8 cellular contexts compared by ENCODE assay signal in the genomic region with DNA sequence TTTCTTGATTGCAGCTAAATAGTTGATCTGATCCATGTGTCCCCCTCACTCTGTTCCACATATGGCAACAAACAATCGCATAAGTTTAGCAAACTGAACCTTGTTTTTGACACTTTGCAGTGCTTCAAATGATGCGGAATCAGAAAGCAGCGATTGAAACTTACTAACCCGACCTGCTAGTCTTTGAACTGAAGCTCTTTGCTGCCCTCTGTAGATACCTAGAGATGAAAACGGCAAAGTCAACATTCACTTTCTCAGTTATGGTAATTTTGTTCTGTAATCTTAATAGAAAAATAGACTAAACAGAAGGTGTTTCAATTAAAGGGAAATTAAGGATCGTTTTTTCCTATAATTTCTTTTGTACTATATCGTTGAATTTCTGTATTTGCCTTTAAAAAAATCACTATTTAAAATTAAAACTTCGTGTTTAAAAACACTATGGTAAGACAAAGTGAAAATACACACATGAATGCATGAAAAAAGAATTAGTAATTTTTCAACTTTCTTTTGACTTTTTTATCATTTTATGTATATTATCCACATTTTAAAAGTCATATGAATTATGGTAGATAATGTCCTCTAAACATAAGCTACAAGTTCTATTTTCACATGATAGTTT.
DNase-seq lines count a peak whose midpoint lies in the region; ATAC-seq, FAIRE-seq and TF ChIP-seq lines count a peak whose summit lies in the region.

No MANE protein-coding gene starts in this region.

- H4K20me1 ChIP-seq in astrocyte (ENCODE audit: insufficient read depth, low read length), result no peaks in the 10 kb centered on the region

- POLR2A ChIA-PET in HEK293T (lab: Yijun Ruan, JAX), result no interaction called here

- H3K4me3 Mint-ChIP-seq in astrocyte (ENCODE audit: unreplicated experiment), result no peak overlapping the region

- H3K4me3 ChIP-seq in astrocyte (ENCODE audit: insufficient read depth, low read depth, low read length), result no peak overlapping the region

- H3K4me2 ChIP-seq in astrocyte (ENCODE audit: low read length), result peak overlapping the region; percentile 42

- peak; percentile 62 for TF ChIP-seq CTCF in astrocyte (IDR thresholded peaks at IDR 0.05; ENCODE audit: insufficient read depth, low read depth, low read length)

- no peak overlapping the region for H2AFZ ChIP-seq in astrocyte (ENCODE audit: low read depth, low read length)

- CTCF ChIA-PET in HEK293T (lab: Yijun Ruan, JAX), result no interaction called here

- H3K9me3 Mint-ChIP-seq in astrocyte (ENCODE audit: unreplicated experiment), result peaks cover 6% of the 10 kb centered on the region

- no peak for ATAC-seq in GM21526 (IDR thresholded peaks at IDR 0.05; ENCODE audit: low FRiP score, unreplicated experiment)

- H3K27me3 Mint-ChIP-seq in astrocyte (ENCODE audit: low read depth, unreplicated experiment), result no peaks in the 10 kb centered on the region

- H3K4me1 Mint-ChIP-seq in astrocyte (ENCODE audit: low read depth, unreplicated experiment), result peaks cover under 1% of the 10 kb centered on the region

- H3K27ac ChIP-seq in astrocyte (ENCODE audit: low read depth, low read length), result no peak overlapping the region

- no peaks in the 10 kb centered on the region for H3K79me2 ChIP-seq in astrocyte (ENCODE audit: insufficient read depth, low read length)

- H3K36me3 ChIP-seq in astrocyte (ENCODE audit: insufficient read depth, low read length), result no peaks in the 10 kb centered on the region

- FAIRE-seq in astrocyte (lab: Jason Lieb, UNC), result peak; percentile 9

- H3K27me3 ChIP-seq in astrocyte (ENCODE audit: insufficient read depth, low read length), result no peaks in the 10 kb centered on the region

- no peak overlapping the region for H3K27ac Mint-ChIP-seq in astrocyte (ENCODE audit: unreplicated experiment)

- no peaks in the 10 kb centered on the region for H3K36me3 Mint-ChIP-seq in astrocyte (ENCODE audit: low read depth, unreplicated experiment)

- DNase-seq in COLO668 (lab: John Stamatoyannopoulos, UW; ENCODE audit: unreplicated experiment) (peak; percentile 4), HEK293T (ENCODE audit: extremely low spot score) (peak; percentile 29), NCI-H2196 treated with DMSO at 0.1 percent for 48 hours (lab: John Stamatoyannopoulos, UW; ENCODE audit: unreplicated experiment) (peak; percentile 13), astrocyte (ENCODE audit: low read depth) (peak; percentile 33), iris pigment epithelial cell (ENCODE audit: low read depth) (peak; percentile 62)
- no peak for DNase-seq in stimulated activated CD4-positive, alpha-beta T cell treated with anti-CD3 and anti-CD28 coated beads, Interleukin-4, amount 100 ng/mL, for 24 hours
- no peak for DNase-seq in stimulated activated CD4-positive, alpha-beta T cell treated with anti-CD3 and anti-CD28 coated beads, Interleukin-1b, Interleukin-23, amount 100 ng/mL, for 48 hours

- no peak overlapping the region for H3K9ac ChIP-seq in astrocyte (ENCODE audit: low read length)

- H3K9me3 ChIP-seq in astrocyte (ENCODE audit: insufficient read depth, low read depth, low read length), result no peaks in the 10 kb centered on the region

- peaks cover 1% of the 10 kb centered on the region for H3K4me1 ChIP-seq in astrocyte (ENCODE audit: insufficient read depth, low read length)

TF ChIP-seq in HEK293T, 16 proteins besides CTCF, POLR2A, EP300 and RAD21:
- TF ChIP-seq HDGF (IDR thresholded peaks at IDR 0.05; ENCODE audit: borderline replicate concordance) (no peak), ARNT (IDR thresholded peaks at IDR 0.05) (no peak), NFRKB (IDR thresholded peaks at IDR 0.05) (no peak), FOXK2 (IDR thresholded peaks at IDR 0.05) (no peak), FOXM1 (IDR thresholded peaks at IDR 0.05; ENCODE audit: borderline replicate concordance) (no peak), SP1 (IDR thresholded peaks at IDR 0.05) (no peak), ZNF384 (IDR thresholded peaks at IDR 0.05) (no peak)

Comparison
In these comparisons a context has a peak if more than half of its experiments do, and no peak if none do; other contexts are left out.
1. DNase-seq: peak in COLO668 (single experiment), HEK293T (single experiment), NCI-H2196 treated with DMSO at 0.1 percent for 48 hours (single experiment), astrocyte (single experiment) and iris pigment epithelial cell (single experiment); none in stimulated activated CD4-positive, alpha-beta T cell treated with anti-CD3 and anti-CD28 coated beads, Interleukin-4, amount 100 ng/mL, for 24 hours (single experiment) and stimulated activated CD4-positive, alpha-beta T cell treated with anti-CD3 and anti-CD28 coated beads, Interleukin-1b, Interleukin-23, amount 100 ng/mL, for 48 hours (single experiment).